In genomic region chr7:103148994-103149807, GRCh38 we compare ENCODE assay signal across 8 cellular contexts. TPM values are rescaled to one million over a fixed set of nuclear protein-coding genes. Genes with fewer than 3 reads are reported as not detected.
DNase-seq lines count a peak whose midpoint lies in the region; ATAC-seq and TF ChIP-seq lines count a peak whose summit lies in the region.

Gene NAPEPLD (minus strand): TSS chr7:103149099. CDS start chr7:103128776, 20,323 bp downstream.

- peaks cover 6% of the 10 kb centered on the region; the same call in 2 of the 3 replicates for H3K36me3 Mint-ChIP-seq in GM23338 (ENCODE audit: low read depth)
- peaks cover 9% of the 10 kb centered on the region for H3K36me3 Mint-ChIP-seq in stimulated activated naive CD8-positive, alpha-beta T cell treated with anti-CD3 and anti-CD28 coated beads, Interleukin-15, Interleukin-2, amounts not matched to agents 100 ng/mL and 50 ng/mL, for 24 hours (ENCODE audit: low read depth)

- peak within 1 kb of the TSS; percentile 87 for H3K27ac ChIP-seq in GM23338 (ENCODE audit: low read depth)
- peak within 1 kb of the TSS; percentile 94 for H3K27ac ChIP-seq in RWPE1
- H3K27ac ChIP-seq in neural cell (ENCODE audit: low read length): peak within 1 kb of the TSS; percentile 92

- peaks cover 5% of the 10 kb centered on the region; the same call in 1 of the 3 replicates for H3K9me3 Mint-ChIP-seq in GM23338
- H3K9me3 Mint-ChIP-seq in stimulated activated naive CD8-positive, alpha-beta T cell treated with anti-CD3 and anti-CD28 coated beads, Interleukin-15, Interleukin-2, amounts not matched to agents 100 ng/mL and 50 ng/mL, for 24 hours: no peaks in the 10 kb centered on the region

- TF ChIP-seq EP300 in neural cell (conservative IDR thresholded peaks at IDR 0.05; ENCODE audit: poor library complexity, severe bottlenecking): peak; percentile 52

- H3F3A ChIP-seq in GM23338 (replicated peaks; ENCODE audit: low read depth) (no peaks in the 10 kb centered on the region), neural cell (ENCODE audit: insufficient read depth, low read length, poor library complexity, severe bottlenecking) (no peaks in the 10 kb centered on the region)

- POLR2A ChIA-PET in RWPE1 (lab: Yijun Ruan, JAX; ENCODE audit: low non-redundant PET): interaction anchor here (0.6 kb wide), 1 partner anchor 162 kb away, joined by 4 read pairs; no protein-coding TSS in a partner anchor

- peak within 1 kb of the TSS; percentile 96 for H3K27ac Mint-ChIP-seq in GM23338
- H3K27ac Mint-ChIP-seq in stimulated activated naive CD8-positive, alpha-beta T cell treated with anti-CD3 and anti-CD28 coated beads, Interleukin-15, Interleukin-2, amounts not matched to agents 100 ng/mL and 50 ng/mL, for 24 hours: peak within 1 kb of the TSS; percentile 98

- H3K4me3 ChIP-seq in GM23338 (peak within 1 kb of the TSS; percentile 75), fibroblast of the aortic adventitia (ENCODE audit: low read depth, low read length) (peak within 1 kb of the TSS; percentile 86), neural cell (ENCODE audit: low read length) (peak within 1 kb of the TSS; percentile 74)

- H3K4me2 ChIP-seq in GM23338: peak within 1 kb of the TSS; percentile 87
- peak within 1 kb of the TSS; percentile 79 for H3K4me2 ChIP-seq in neural cell (ENCODE audit: low read length)

- H3K9me2 ChIP-seq in GM23338 (ENCODE audit: insufficient read depth): no peaks in the 10 kb centered on the region
- no peaks in the 10 kb centered on the region for H3K9me2 ChIP-seq in neural cell (ENCODE audit: insufficient read depth, low read length)

- peaks cover 40% of the 10 kb centered on the region for H3K4me1 Mint-ChIP-seq in GM23338
- H3K4me1 Mint-ChIP-seq in stimulated activated naive CD8-positive, alpha-beta T cell treated with anti-CD3 and anti-CD28 coated beads, Interleukin-15, Interleukin-2, amounts not matched to agents 100 ng/mL and 50 ng/mL, for 24 hours (ENCODE audit: low read depth): peaks cover 35% of the 10 kb centered on the region

- peaks cover 46% of the 10 kb centered on the region for H3K79me2 ChIP-seq in GM23338 (replicated peaks; ENCODE audit: insufficient read depth)
- peaks cover 19% of the 10 kb centered on the region for H3K79me2 ChIP-seq in neural cell (replicated peaks; ENCODE audit: insufficient read depth, low read length)

- H3K4me3 Mint-ChIP-seq in GM23338: peak within 1 kb of the TSS; percentile 97
- H3K4me3 Mint-ChIP-seq in stimulated activated naive CD8-positive, alpha-beta T cell treated with anti-CD3 and anti-CD28 coated beads, Interleukin-15, Interleukin-2, amounts not matched to agents 100 ng/mL and 50 ng/mL, for 24 hours: peak within 1 kb of the TSS; percentile 97

- H3K36me3 ChIP-seq in GM23338 (ENCODE audit: insufficient read depth) (no peaks in the 10 kb centered on the region), neural cell (ENCODE audit: insufficient read depth, low read length) (no peaks in the 10 kb centered on the region)

- no peaks in the 10 kb centered on the region for H3K9me3 ChIP-seq in neural cell (ENCODE audit: low read length)

- peaks cover 15% of the 10 kb centered on the region for H3K4me1 ChIP-seq in GM23338 (ENCODE audit: insufficient read depth)

- H3K27me3 Mint-ChIP-seq in GM23338 (ENCODE audit: insufficient read depth, low read depth, poor library complexity): peaks cover 17% of the 10 kb centered on the region
- H3K27me3 Mint-ChIP-seq in stimulated activated naive CD8-positive, alpha-beta T cell treated with anti-CD3 and anti-CD28 coated beads, Interleukin-15, Interleukin-2, amounts not matched to agents 100 ng/mL and 50 ng/mL, for 24 hours: peaks cover 4% of the 10 kb centered on the region

- peak; percentile 88 for ATAC-seq in GM23338

- TF ChIP-seq RAD21 in neural cell (conservative IDR thresholded peaks at IDR 0.05): peak; percentile 44

- H2AFZ ChIP-seq in GM23338: peak within 1 kb of the TSS; percentile 89
- H2AFZ ChIP-seq in neural cell (ENCODE audit: low read depth, low read length): peak within 1 kb of the TSS; percentile 98

- H3K9ac ChIP-seq in neural cell (ENCODE audit: low read length): peak within 1 kb of the TSS; percentile 89

- no peaks in the 10 kb centered on the region for H3K27me3 ChIP-seq in GM23338 (ENCODE audit: insufficient read depth)
- no peaks in the 10 kb centered on the region for H3K27me3 ChIP-seq in neural cell (ENCODE audit: insufficient read depth, low read depth, low read length)

- DNase-seq in EL: peak; percentile 91
- peak; percentile 85 for DNase-seq in GM23338 (ENCODE audit: low spot score)
- DNase-seq in LHCN-M2 (ENCODE audit: low read depth): peak; percentile 92
- DNase-seq in RWPE1 (ENCODE audit: low spot score): peak; percentile 80
- DNase-seq in activated effector memory CD4-positive, alpha-beta T cell treated with Interleukin-2 at 50 U/mL for 16 hours: peak; percentile 68
- DNase-seq in fibroblast of the aortic adventitia (ENCODE audit: low read depth): peak; percentile 88

- TF ChIP-seq CTCF in GM23338 (conservative IDR thresholded peaks at IDR 0.05; ENCODE audit: low read depth in 2 of 2) (no peak), RWPE1 (conservative IDR thresholded peaks at IDR 0.05; ENCODE audit: low read depth) (no peak), fibroblast of the aortic adventitia (IDR thresholded peaks at IDR 0.05; ENCODE audit: insufficient read depth, low read length) (no peak), neural cell (IDR thresholded peaks at IDR 0.05; ENCODE audit: poor library complexity, severe bottlenecking) (peak; percentile 37)

- H4K20me1 ChIP-seq in GM23338 (replicated peaks; ENCODE audit: insufficient read depth) (no peaks in the 10 kb centered on the region), neural cell (ENCODE audit: insufficient read depth) (no peaks in the 10 kb centered on the region)

- CTCF ChIA-PET in RWPE1 (lab: Yijun Ruan, JAX): no interaction called here

TF ChIP-seq in GM23338, 12 proteins besides CTCF, POLR2A, EP300 and RAD21:
- no peak for TF ChIP-seq EZH2phosphoT487 (IDR thresholded peaks at IDR 0.05; ENCODE audit: unreplicated experiment)
- peak; percentile 64; the same call in 1 of the 2 replicates for TF ChIP-seq POLR2AphosphoS5 (IDR thresholded peaks at IDR 0.05; ENCODE audit: low read depth)

TF ChIP-seq in neural cell, 6 proteins besides CTCF, POLR2A, EP300 and RAD21:
- TF ChIP-seq SMC3 (conservative IDR thresholded peaks at IDR 0.05; ENCODE audit: poor library complexity) (peak; percentile 41), REST (IDR thresholded peaks at IDR 0.05; ENCODE audit: borderline replicate concordance) (peak; percentile 60), TAF1 (IDR thresholded peaks at IDR 0.05; ENCODE audit: low read depth) (peak; percentile 39), EZH2 (IDR thresholded peaks at IDR 0.05; ENCODE audit: borderline replicate concordance, insufficient read depth, low read length, poor library complexity, severe bottlenecking) (no peak), POLR2AphosphoS5 (IDR thresholded peaks at IDR 0.05) (peak; percentile 53), MXI1 (conservative IDR thresholded peaks at IDR 0.05; ENCODE audit: poor library complexity, severe bottlenecking) (peak; percentile 55)
TF ChIP-seq in neural cell: peak in this region for 5.

RNA-seq across cellular contexts. Expression of gene NAPEPLD, which starts in this region (rescaled TPM):
- total RNA-seq in GM23338 (2014; rRNA removed; shearing (Covaris generic)): 9.4 and 12.2 TPM in 2 replicates
- polyA plus RNA-seq in GM23338 (2016; fragmentation: Nextera tagmentation; extraction: Ambion mirVana) (9.4 and 10.7 TPM in 2 replicates), neural cell (8.4 and 8.8 TPM in 2 replicates)
- total RNA-seq in LHCN-M2 (2014; rRNA removed) (4.5 and 7.0 TPM in 2 replicates), fibroblast of the aortic adventitia (ENCODE audit: low replicate concordance) (33.9 and 39.3 TPM in 2 replicates)
- polyA plus RNA-seq in LHCN-M2 (2012): 3.4 TPM
- polyA minus RNA-seq in neural cell: 14.1 and 17.4 TPM in 2 replicates

Comparison
In these comparisons a context has a peak if more than half of its experiments do, and no peak if none do; other contexts are left out.
1. Peak in every context shown above with its lines: DNase-seq, ATAC-seq, H3K4me3 ChIP-seq and H3K27ac ChIP-seq.